34 cellular contexts compared by ENCODE assay signal in the genomic region with DNA sequence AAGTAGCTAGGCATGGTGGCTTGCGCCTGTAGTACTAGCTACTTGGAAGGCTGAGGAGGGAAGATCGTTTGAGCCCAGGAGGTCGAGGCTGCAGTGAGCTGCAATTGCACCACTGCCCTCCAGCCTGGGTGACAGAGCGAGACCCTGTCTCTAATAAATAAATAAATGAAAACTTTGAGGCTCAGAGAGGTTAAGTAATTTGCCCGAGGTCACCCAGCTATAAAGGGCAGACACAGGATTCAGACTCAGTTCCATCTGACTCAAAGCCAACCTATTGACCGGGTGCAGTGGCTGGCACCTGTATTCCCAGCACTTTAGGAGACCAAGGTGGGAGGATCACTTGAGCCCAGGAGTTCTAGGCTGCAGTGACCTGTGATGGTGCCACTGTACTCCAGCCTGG. TPM values are rescaled to one million over a fixed set of nuclear protein-coding genes. Genes with fewer than 3 reads are reported as not detected.
"Had no signal": no experiment of that assay in that cellular context is flagged by ENCODE, and none has a peak within 500 bp of the region (broad histone marks: within the 10 kb centered on the region; RNA-seq: fewer than 3 reads in every experiment).

No MANE protein-coding gene starts in this region.

- ATAC-seq: activated CD8-positive, alpha-beta memory T cell treated with anti-CD3 and anti-CD28 coated beads, Interleukin-2, amount 10 ng/mL, durations not matched to agents 7 days and 5 days; activated CD8-positive, alpha-beta T cell treated with anti-CD3 and anti-CD28 coated beads, Interleukin-2, amount 10 ng/mL, durations not matched to agents 7 days and 5 days; activated naive CD4-positive, alpha-beta T cell treated with anti-CD3 and anti-CD28 coated beads, Interleukin-2, amount 50 U/mL, for 72 hours; body of pancreas; T-cell had no signal

- H3K36me3 Mint-ChIP-seq: activated CD8-positive, alpha-beta memory T cell treated with anti-CD3 and anti-CD28 coated beads, Interleukin-2, amount 10 ng/mL, durations not matched to agents 7 days and 5 days; activated naive CD4-positive, alpha-beta T cell treated with anti-CD3 and anti-CD28 coated beads, Interleukin-2, amount 50 U/mL, for 72 hours had no signal

- H3K27ac ChIP-seq: adrenal gland, body of pancreas, breast epithelium, VCaP had no signal

- H3K36me3 ChIP-seq: adrenal gland, brain microvascular endothelial cell, breast epithelium had no signal

- H3K4me3 ChIP-seq: adrenal gland, body of pancreas, breast epithelium had no signal

- FAIRE-seq: astrocyte, TTC549 had no signal

- DNase-seq: activated B cell treated with CpG ODN at 0.5 μM for 24 hours; activated CD4-positive, alpha-beta memory T cell treated with anti-CD3 and anti-CD28 coated beads for 36 hours; activated CD4-positive, alpha-beta T cell treated with anti-CD3 and anti-CD28 coated beads for 4 hours; activated CD4-positive, alpha-beta T cell treated with anti-CD3 and anti-CD28 coated beads, Interleukin-2, amount 10 ng/mL, durations not matched to agents 24 days and 14 days; activated CD4-positive, alpha-beta T cell treated with anti-CD3 and anti-CD28 coated beads, Interleukin-2, amount 50 U/mL, for 1 hour; activated CD4-positive, alpha-beta T cell treated with anti-CD3 and anti-CD28 coated beads, Interleukin-2, amount 50 U/mL, for 4 hours; activated CD4-positive, CD25-positive, alpha-beta regulatory T cell treated with anti-CD3 and anti-CD28 coated beads, Interleukin-2, amount 50 U/mL, for 72 hours; activated CD8-positive, alpha-beta memory T cell treated with anti-CD3 and anti-CD28 coated beads for 24 hours; activated CD8-positive, alpha-beta memory T cell treated with anti-CD3 and anti-CD28 coated beads, Interleukin-2, amount 10 ng/mL, durations not matched to agents 7 days and 5 days; activated CD8-positive, alpha-beta memory T cell treated with anti-CD3 and anti-CD28 coated beads, Interleukin-2, amount 50 U/mL, for 48 hours; activated CD8-positive, alpha-beta T cell treated with anti-CD3 and anti-CD28 coated beads, Interleukin-2, amount 10 ng/mL, durations not matched to agents 7 days and 5 days; activated effector memory CD4-positive, alpha-beta T cell treated with anti-CD3 and anti-CD28 coated beads, Interleukin-2, amount 50 U/mL, for 16 hours; activated gamma-delta T cell treated with Interleukin-2 at 50 U/mL for 16 hours; activated naive CD4-positive, alpha-beta T cell; activated naive CD4-positive, alpha-beta T cell treated with anti-CD3 and anti-CD28 coated beads for 36 hours; activated naive CD4-positive, alpha-beta T cell treated with anti-CD3 and anti-CD28 coated beads, Interleukin-2, amount 50 U/mL, for 16 hours; activated naive CD8-positive, alpha-beta T cell treated with anti-CD3 and anti-CD28 coated beads for 36 hours; activated T-cell treated with anti-CD3 and anti-CD28 coated beads, Interleukin-2, amount 50 U/mL, for 24 hours; activated T-cell treated with anti-CD3 and anti-CD28 coated beads, Interleukin-2, amount 50 U/mL, for 48 hours; adrenal gland; amniotic stem cell; aorta; body of pancreas; brain microvascular endothelial cell; central memory CD4-positive, alpha-beta T cell; T-cell; T-helper 2 cell; T-helper 9 cell had no signal

- H3K27ac Mint-ChIP-seq: activated B cell treated with CpG ODN at 0.5 μM for 24 hours; activated CD4-positive, alpha-beta memory T cell treated with anti-CD3 and anti-CD28 coated beads for 36 hours; activated CD4-positive, alpha-beta T cell treated with anti-CD3 and anti-CD28 coated beads, Interleukin-2, amount 10 ng/mL, durations not matched to agents 24 days and 14 days; activated CD8-positive, alpha-beta memory T cell treated with anti-CD3 and anti-CD28 coated beads, Interleukin-2, amount 10 ng/mL, durations not matched to agents 7 days and 5 days; activated CD8-positive, alpha-beta T cell treated with anti-CD3 and anti-CD28 coated beads, Interleukin-2, amount 10 ng/mL, durations not matched to agents 7 days and 5 days; activated naive CD4-positive, alpha-beta T cell treated with anti-CD3 and anti-CD28 coated beads for 36 hours; activated naive CD4-positive, alpha-beta T cell treated with anti-CD3 and anti-CD28 coated beads, Interleukin-2, amount 50 U/mL, for 72 hours; activated naive CD8-positive, alpha-beta T cell treated with anti-CD3 and anti-CD28 coated beads for 36 hours; activated T-cell treated with anti-CD3 and anti-CD28 coated beads, Interleukin-2, amount 50 U/mL, for 24 hours; T-cell; T-helper 2 cell treated with Interferon-gamma antibody and Interleukin-4, amounts not matched to agents 5 μg/mL and 100 μg/mL, for 36 hours had no signal

- H3K4me3 Mint-ChIP-seq: activated B cell treated with CpG ODN at 0.5 μM for 24 hours; activated CD4-positive, alpha-beta memory T cell treated with anti-CD3 and anti-CD28 coated beads for 36 hours; activated CD4-positive, alpha-beta T cell treated with anti-CD3 and anti-CD28 coated beads, Interleukin-2, amount 10 ng/mL, durations not matched to agents 24 days and 14 days; activated CD8-positive, alpha-beta memory T cell treated with anti-CD3 and anti-CD28 coated beads, Interleukin-2, amount 10 ng/mL, durations not matched to agents 7 days and 5 days; activated CD8-positive, alpha-beta T cell treated with anti-CD3 and anti-CD28 coated beads, Interleukin-2, amount 10 ng/mL, durations not matched to agents 7 days and 5 days; activated naive CD4-positive, alpha-beta T cell treated with anti-CD3 and anti-CD28 coated beads for 36 hours; activated naive CD8-positive, alpha-beta T cell treated with anti-CD3 and anti-CD28 coated beads for 36 hours; activated T-cell treated with anti-CD3 and anti-CD28 coated beads, Interleukin-2, amount 50 U/mL, for 24 hours; T-cell; T-helper 2 cell treated with Interferon-gamma antibody and Interleukin-4, amounts not matched to agents 5 μg/mL and 100 μg/mL, for 36 hours had no signal

- H3K9me3 ChIP-seq: adrenal gland had no signal

- H3K4me1 ChIP-seq: body of pancreas, breast epithelium had no signal

- H3K4me1 Mint-ChIP-seq: activated CD8-positive, alpha-beta memory T cell treated with anti-CD3 and anti-CD28 coated beads, Interleukin-2, amount 10 ng/mL, durations not matched to agents 7 days and 5 days had no signal

- H3K27me3 ChIP-seq: adrenal gland, brain microvascular endothelial cell, breast epithelium had no signal

RNA-seq across cellular contexts. Expression of a gene that starts 7.4 kb away (rescaled TPM):
- total RNA-seq: activated B cell treated with CpG ODN at 0.5 μM for 24 hours had no signal
